17 cellular contexts compared by ENCODE assay signal in genomic region chr2:188766086-188766856, GRCh38.
"Had no signal": no experiment of that assay in that cellular context is flagged by ENCODE, and none has a peak within 500 bp of the region (broad histone marks: within the 10 kb centered on the region; RNA-seq: fewer than 3 reads in every experiment).

No MANE protein-coding gene starts in this region.

- H3K36me3 ChIP-seq: prostate gland, spleen, tibial nerve, vagina had no signal

- H3K4me3 ChIP-seq: coronary artery, prostate gland, spleen, tibial nerve, vagina had no signal

- H3K27ac ChIP-seq: coronary artery, epithelial cell of prostate, foreskin keratinocyte, prostate gland, spleen, tibial nerve, vagina had no signal

- H3K27me3 ChIP-seq: foreskin keratinocyte, spleen, tibial nerve, vagina had no signal

- H3K4me1 ChIP-seq: foreskin keratinocyte, prostate gland, spleen, tibial nerve, vagina had no signal

- DNase-seq: activated B cell treated with CpG ODN at 0.5 μM for 24 hours; activated CD4-positive, alpha-beta T cell treated with anti-CD3 and anti-CD28 coated beads, Interleukin-2, amount 50 U/mL, for 1 hour; activated T-cell treated with anti-CD3 and anti-CD28 coated beads for 4 hours; aorta; central memory CD4-positive, alpha-beta T cell; effector memory CD4-positive, alpha-beta T cell; head of caudate nucleus; occipital lobe; spleen; stimulated activated CD4-positive, alpha-beta T cell treated with anti-CD3 and anti-CD28 coated beads, Interleukin-1b, Interleukin-23, amount 100 ng/mL, for 48 hours; stimulated activated naive B cell treated with anti-CD40 and anti-IgM and Interleukin-4, amounts not matched to agents 10 μg/mL and 1 μg/mL and 100 μg/mL, for 72 hours had no signal

- H3K9me3 ChIP-seq: prostate gland, spleen, tibial nerve, vagina had no signal
